ENCODE assay signal across 14 cellular contexts in genomic region chr5:3412146-3412545, GRCh38.
A peak's percentile ranks its signal among the peaks of the same experiment; 100 is the strongest.
DNase-seq lines count a peak whose midpoint lies in the region; ATAC-seq and TF ChIP-seq lines count a peak whose summit lies in the region.
"Had no signal": no experiment of that assay in that cellular context is flagged by ENCODE, and none has a peak within 500 bp of the region (broad histone marks: within the 10 kb centered on the region; RNA-seq: fewer than 3 reads in every experiment).

No MANE protein-coding gene starts in this region.

- no peak for TF ChIP-seq CTCF in natural killer cell (IDR thresholded peaks at IDR 0.05)
- no peak for TF ChIP-seq CTCF in Loucy (conservative IDR thresholded peaks at IDR 0.05; ENCODE audit: low read length)

- no peaks in the 10 kb centered on the region for H3F3A ChIP-seq in Loucy (ENCODE audit: low read depth)

- DNase-seq in natural killer cell = no peak
- DNase-seq in natural killer cell treated with Interleukin-12 subunit alpha and Interleukin-12 subunit beta and Interleukin-15 and Interleukin-18, amount 100 ng/mL, for 72 hours (ENCODE audit: low spot score) = no peak
- DNase-seq in RPMI7951 (ENCODE audit: low read depth) = peak; percentile 17
- no peak for DNase-seq in dedifferentiated amniotic fluid mesenchymal stem cell (ENCODE audit: extremely low spot score)
- DNase-seq in right cardiac atrium = no peak
- DNase-seq: BE2C; Caco-2; CD8-positive, alpha-beta memory T cell; GF-D8; GM23248 had no signal

- H3K4me1 ChIP-seq in Loucy (ENCODE audit: insufficient read depth, low read length, poor library complexity, severe bottlenecking) (no peaks in the 10 kb centered on the region), right cardiac atrium (ENCODE audit: control insufficient read depth, insufficient read depth, low read length) (no peaks in the 10 kb centered on the region)
- H3K4me1 ChIP-seq: A549, BE2C, Caco-2 had no signal

- H3K4me3 Mint-ChIP-seq in natural killer cell = peak overlapping the region; percentile 8
- no peak overlapping the region for H3K4me3 Mint-ChIP-seq in natural killer cell treated with Interleukin-12 subunit alpha and Interleukin-12 subunit beta and Interleukin-15 and Interleukin-18, amount 100 ng/mL, for 72 hours
- H3K4me3 Mint-ChIP-seq: CD14-positive monocyte had no signal

- WGBS in right cardiac atrium = 82% methylated on average over 1 of the region's 1 CpG

- ATAC-seq in natural killer cell = no peak
- no peak for ATAC-seq in natural killer cell treated with Interleukin-12 subunit alpha and Interleukin-12 subunit beta and Interleukin-15 and Interleukin-18, amount 100 ng/mL, for 72 hours
- ATAC-seq in right cardiac atrium = no peak
- ATAC-seq: A549, HCT116 had no signal

- H3K9me3 ChIP-seq in Loucy (ENCODE audit: insufficient read depth, low read depth, low read length) (peaks cover 2% of the 10 kb centered on the region; the same call in 1 of the 2 replicates), right cardiac atrium (ENCODE audit: control insufficient read depth, low read length) (no peaks in the 10 kb centered on the region)
- H3K9me3 ChIP-seq: BE2C had no signal

- peak overlapping the region; percentile 44 for H3K4me3 ChIP-seq in Loucy (ENCODE audit: low read length, poor library complexity, severe bottlenecking)
- no peak overlapping the region for H3K4me3 ChIP-seq in right cardiac atrium (ENCODE audit: low read length)
- H3K4me3 ChIP-seq: A549, GM23248 had no signal

- peak overlapping the region; percentile 40 for H3K4me2 ChIP-seq in Loucy (ENCODE audit: low read depth, low read length, poor library complexity, severe bottlenecking)
- H3K4me2 ChIP-seq: A549 had no signal

- intact Hi-C loops in natural killer cell (cut with micrococcal nuclease) (no loop called here), right cardiac atrium (cut with DNase I) (no loop called here)

- H3K27me3 Mint-ChIP-seq in natural killer cell (ENCODE audit: low read depth in 2 of 2) = no peaks in the 10 kb centered on the region
- H3K27me3 Mint-ChIP-seq in natural killer cell treated with Interleukin-12 subunit alpha and Interleukin-12 subunit beta and Interleukin-15 and Interleukin-18, amount 100 ng/mL, for 72 hours = no peaks in the 10 kb centered on the region

- H3K79me2 ChIP-seq in Loucy (ENCODE audit: insufficient read depth, low read length) = no peaks in the 10 kb centered on the region

- H3K27ac ChIP-seq in right cardiac atrium (ENCODE audit: low read length) = no peak overlapping the region
- H3K27ac ChIP-seq: A549, GM23248 had no signal

- no peak overlapping the region for H3K27ac Mint-ChIP-seq in natural killer cell
- no peak overlapping the region for H3K27ac Mint-ChIP-seq in natural killer cell treated with Interleukin-12 subunit alpha and Interleukin-12 subunit beta and Interleukin-15 and Interleukin-18, amount 100 ng/mL, for 72 hours
- H3K27ac Mint-ChIP-seq: CD14-positive monocyte had no signal

- peak overlapping the region; percentile 64; the same call in 1 of the 2 replicates for H2AFZ ChIP-seq in Loucy (ENCODE audit: low read length)
- H2AFZ ChIP-seq: GM23248 had no signal

- no peaks in the 10 kb centered on the region for H3K9me2 ChIP-seq in Loucy (replicated peaks; ENCODE audit: low read depth, low read length)

- H3K36me3 ChIP-seq in Loucy (ENCODE audit: insufficient read depth, low read length) = no peaks in the 10 kb centered on the region
- H3K36me3 ChIP-seq: BE2C had no signal

- no peak overlapping the region for H3K9ac ChIP-seq in Loucy (ENCODE audit: low read depth, low read length, poor library complexity, severe bottlenecking)
- H3K9ac ChIP-seq: GM23248 had no signal

- no peaks in the 10 kb centered on the region for H3K36me3 Mint-ChIP-seq in natural killer cell
- peaks cover 17% of the 10 kb centered on the region for H3K36me3 Mint-ChIP-seq in natural killer cell treated with Interleukin-12 subunit alpha and Interleukin-12 subunit beta and Interleukin-15 and Interleukin-18, amount 100 ng/mL, for 72 hours
- H3K36me3 Mint-ChIP-seq: CD14-positive monocyte; CD8-positive, alpha-beta memory T cell had no signal

- no peaks in the 10 kb centered on the region for H4K20me1 ChIP-seq in Loucy (ENCODE audit: insufficient read depth, low read length, poor library complexity, severe bottlenecking)

- peaks cover 10 to 17% of the 10 kb centered on the region in 2 donors for H3K9me3 Mint-ChIP-seq in natural killer cell
- H3K9me3 Mint-ChIP-seq in natural killer cell treated with Interleukin-12 subunit alpha and Interleukin-12 subunit beta and Interleukin-15 and Interleukin-18, amount 100 ng/mL, for 72 hours = peaks cover 20% of the 10 kb centered on the region

- no peaks in the 10 kb centered on the region for H3K27me3 ChIP-seq in Loucy (ENCODE audit: insufficient read depth, low read length, poor library complexity, severe bottlenecking)
- H3K27me3 ChIP-seq in right cardiac atrium (ENCODE audit: control insufficient read depth, insufficient read depth) = no peaks in the 10 kb centered on the region
- H3K27me3 ChIP-seq: BE2C had no signal

- H3K4me1 Mint-ChIP-seq in natural killer cell = peaks cover 3 to 8% of the 10 kb centered on the region in 2 donors
- peaks cover 0 to 3% of the 10 kb centered on the region in 2 donors for H3K4me1 Mint-ChIP-seq in natural killer cell treated with Interleukin-12 subunit alpha and Interleukin-12 subunit beta and Interleukin-15 and Interleukin-18, amount 100 ng/mL, for 72 hours (ENCODE audit: low read depth in 2 of 2)
- H3K4me1 Mint-ChIP-seq: CD14-positive monocyte had no signal
